Comparison of ENCODE assay signal across 9 cellular contexts in the genomic region with DNA sequence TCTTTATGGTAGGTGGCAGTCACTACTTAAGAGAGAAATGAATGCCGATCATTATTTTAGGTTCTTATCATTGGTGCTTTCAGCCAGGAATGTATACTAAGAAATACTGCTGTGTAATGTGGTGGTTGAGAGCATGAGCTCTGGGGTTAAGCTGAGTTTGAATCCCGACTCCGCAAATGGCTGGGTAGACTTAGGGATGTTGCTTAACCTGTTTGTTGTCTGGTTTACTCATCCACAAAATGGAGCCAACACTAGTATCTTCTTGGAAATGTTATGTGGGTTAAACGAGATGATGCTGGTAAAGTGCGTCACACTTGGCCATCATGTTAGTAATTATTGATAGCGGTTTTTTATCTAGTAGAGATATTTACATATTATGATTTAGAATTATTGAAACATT.
"Had no signal": no experiment of that assay in that cellular context is flagged by ENCODE, and none has a peak within 500 bp of the region (broad histone marks: within the 10 kb centered on the region; RNA-seq: fewer than 3 reads in every experiment).

No MANE protein-coding gene starts in this region.

- H2AFZ ChIP-seq: GM23248, GM23338 had no signal

- H3K4me2 ChIP-seq: GM23338 had no signal

- DNase-seq: GM23248, GOT3, H7, H9, HCEC 1CT, HFFc6 had no signal

- H3K4me1 ChIP-seq: HAP-1 had no signal

- H3K4me3 ChIP-seq: GM23248, GM23338, HAP-1 had no signal

- H3K27ac ChIP-seq: GM23248 had no signal

- H3K36me3 ChIP-seq: HAP-1 had no signal

- H3K9ac ChIP-seq: GM23248 had no signal

- H3K9me3 ChIP-seq: HAP-1 had no signal

- ATAC-seq: GM23338, HCT116 had no signal
